8 cellular contexts compared by ENCODE assay signal in genomic region chr15:48962662-48963523, GRCh38. TPM values are rescaled to one million over a fixed set of nuclear protein-coding genes. Genes with fewer than 3 reads are reported as not detected.
DNase-seq lines count a peak whose midpoint lies in the region; ATAC-seq and TF ChIP-seq lines count a peak whose summit lies in the region.

No MANE protein-coding gene starts in this region.

- H3K4me3 ChIP-seq in prostate gland, result peak overlapping the region; percentile 19 to 35

- no peak for TF ChIP-seq POLR2A in prostate gland (IDR thresholded peaks at IDR 0.05)

- no peaks in the 10 kb centered on the region; the same call in 1 of the 2 replicates for H3K27me3 Mint-ChIP-seq in HFFc6 (ENCODE audit: insufficient read depth)
- peaks cover 20% of the 10 kb centered on the region for H3K27me3 Mint-ChIP-seq in activated naive CD4-positive, alpha-beta T cell treated with anti-CD3 and anti-CD28 coated beads, Interleukin-2, amount 50 U/mL, for 24 hours

- H3K4me1 Mint-ChIP-seq in HFFc6 (ENCODE audit: low read depth), result peaks cover 71% of the 10 kb centered on the region
- peaks cover 24% of the 10 kb centered on the region for H3K4me1 Mint-ChIP-seq in activated naive CD4-positive, alpha-beta T cell treated with anti-CD3 and anti-CD28 coated beads, Interleukin-2, amount 50 U/mL, for 24 hours

- TF ChIP-seq CTCF in HFFc6 (IDR thresholded peaks at IDR 0.05) (no peak), prostate gland (IDR thresholded peaks at IDR 0.05) (no peak)

- ATAC-seq in left cardiac atrium, result peak; percentile 78 to 79
- ATAC-seq in HG03354 (IDR thresholded peaks at IDR 0.05; ENCODE audit: poor library complexity, severe bottlenecking, unreplicated experiment), result no peak
- no peak for ATAC-seq in GM21619 (IDR thresholded peaks at IDR 0.05; ENCODE audit: unreplicated experiment)
- ATAC-seq in HG02885 (IDR thresholded peaks at IDR 0.05; ENCODE audit: poor library complexity, unreplicated experiment), result no peak

- H3K9me3 Mint-ChIP-seq in HFFc6, result no peaks in the 10 kb centered on the region
- H3K9me3 Mint-ChIP-seq in activated naive CD4-positive, alpha-beta T cell treated with anti-CD3 and anti-CD28 coated beads, Interleukin-2, amount 50 U/mL, for 24 hours, result no peaks in the 10 kb centered on the region

- no peaks in the 10 kb centered on the region for H3K36me3 Mint-ChIP-seq in HFFc6 (ENCODE audit: low read depth)
- peaks cover 2% of the 10 kb centered on the region for H3K36me3 Mint-ChIP-seq in activated naive CD4-positive, alpha-beta T cell treated with anti-CD3 and anti-CD28 coated beads, Interleukin-2, amount 50 U/mL, for 24 hours

- no peaks in the 10 kb centered on the region for H3K9me3 ChIP-seq in prostate gland

- H3K36me3 ChIP-seq in prostate gland, result no peaks in the 10 kb centered on the region

- peak in 9 of 14 donors; percentile 29 to 74 (median 57) for DNase-seq in C1 segment of cervical spinal cord (lab: John Stamatoyannopoulos, UW)
- peak; percentile 46 for DNase-seq in HFFc6
- peak; percentile 37 for DNase-seq in left cardiac atrium
- DNase-seq in prostate gland (ENCODE audit: low spot score), result peak; percentile 33

- H3K4me1 ChIP-seq in prostate gland (replicated peaks), result peaks cover 6% of the 10 kb centered on the region

- intact Hi-C loops in left cardiac atrium (cut with DNase I), result loop anchor here (5.0 to 10.0 kb wide), 2 partner anchors 86 to 88 kb away; partner anchors contain the start of gene EID1 (in 2 of the 2)
- intact Hi-C loops in prostate gland (cut with DNase I), result no loop called here

- no peak overlapping the region for H3K27ac ChIP-seq in prostate gland

- 4% methylated on average over 54 of the region's 54 CpGs for WGBS in prostate gland

- peak overlapping the region; percentile 87 for H3K27ac Mint-ChIP-seq in HFFc6
- no peak overlapping the region for H3K27ac Mint-ChIP-seq in activated naive CD4-positive, alpha-beta T cell treated with anti-CD3 and anti-CD28 coated beads, Interleukin-2, amount 50 U/mL, for 24 hours

- H3K4me3 Mint-ChIP-seq in HFFc6, result peak overlapping the region; percentile 92
- H3K4me3 Mint-ChIP-seq in activated naive CD4-positive, alpha-beta T cell treated with anti-CD3 and anti-CD28 coated beads, Interleukin-2, amount 50 U/mL, for 24 hours, result peak overlapping the region; percentile 83

- no peaks in the 10 kb centered on the region for H3K27me3 ChIP-seq in prostate gland (replicated peaks; ENCODE audit: insufficient read depth)

RNA-seq across cellular contexts. Expression of gene SHC4, which starts 0.8 kb away (rescaled TPM):
- total RNA-seq in HFFc6 (2021; fragmentation: NEBNext Ultra II Directional; extraction: Animal tissue kit (Norgen Biotek cat#: 25700)), result 1 to 10 TPM; 2.1 to 4.2 (median 3.5) TPM
- 1 to 10 TPM; 1.8 TPM for total RNA-seq in left cardiac atrium
- 10 to 100 TPM in 1 of 2 donors, under 1 TPM in 1; 0.27 to 45.0 TPM for total RNA-seq in prostate gland

Comparison
In these comparisons a context has a peak if more than half of its experiments do, and no peak if none do; other contexts are left out.
1. ATAC-seq: peak in left cardiac atrium (2 of 2); none in HG03354 (single experiment), GM21619 (single experiment) and HG02885 (single experiment).
2. Peak in every context shown above with its lines, with median percentiles within 50 percentile points of each other: DNase-seq.